In genomic region chr3:148957586-148957985, GRCh38 we compare ENCODE assay signal across 9 cellular contexts. TPM values are rescaled to one million over a fixed set of nuclear protein-coding genes. Genes with fewer than 3 reads are reported as not detected.
DNase-seq lines count a peak whose midpoint lies in the region; ATAC-seq and TF ChIP-seq lines count a peak whose summit lies in the region.
"Had no signal": no experiment of that assay in that cellular context is flagged by ENCODE, and none has a peak within 500 bp of the region (broad histone marks: within the 10 kb centered on the region; RNA-seq: fewer than 3 reads in every experiment).

No MANE protein-coding gene starts in this region.

- no peak overlapping the region for H3K4me3 Mint-ChIP-seq in T-helper 2 cell treated with Interferon-gamma antibody and Interleukin-4, amounts not matched to agents 5 μg/mL and 100 μg/mL, for 36 hours

- peaks cover 29% of the 10 kb centered on the region for H3K27me3 Mint-ChIP-seq in T-helper 2 cell treated with Interferon-gamma antibody and Interleukin-4, amounts not matched to agents 5 μg/mL and 100 μg/mL, for 36 hours (ENCODE audit: low read depth)

- H3K4me1 Mint-ChIP-seq in T-helper 2 cell treated with Interferon-gamma antibody and Interleukin-4, amounts not matched to agents 5 μg/mL and 100 μg/mL, for 36 hours (ENCODE audit: low read depth): peaks cover 11% of the 10 kb centered on the region

- ATAC-seq in HG02884 (IDR thresholded peaks at IDR 0.05; ENCODE audit: unreplicated experiment) (peak; percentile 48), right lobe of liver (peak in 2 of 4 donors; percentile 47 to 58)

- intact Hi-C loops in right lobe of liver (cut with DNase I): no loop called here

- H3K36me3 ChIP-seq in right lobe of liver: no peaks in the 10 kb centered on the region
- H3K36me3 ChIP-seq: neutrophil had no signal

- no peaks in the 10 kb centered on the region for H3K36me3 Mint-ChIP-seq in T-helper 2 cell treated with Interferon-gamma antibody and Interleukin-4, amounts not matched to agents 5 μg/mL and 100 μg/mL, for 36 hours (ENCODE audit: low read depth)

- DNase-seq in NK-92 treated with Interleukin-12 subunit alpha and Interleukin-12 subunit beta, amount 100 ng/mL, for 24 hours (lab: John Stamatoyannopoulos, UW): peak; percentile 25
- DNase-seq in NK-92 (lab: John Stamatoyannopoulos, UW; ENCODE audit: unreplicated experiment): no peak
- DNase-seq in T-helper 2 cell treated with Interferon-gamma antibody and Interleukin-4, amounts not matched to agents 5 μg/mL and 100 μg/mL, for 36 hours (ENCODE audit: low spot score): no peak
- DNase-seq in right lobe of liver: no peak
- no peak for DNase-seq in nucleus accumbens (lab: John Stamatoyannopoulos, UW)
- no peak for DNase-seq in G401 (ENCODE audit: low spot score)
- DNase-seq in central memory CD4-positive, alpha-beta T cell: no peak

- 43% methylated on average over 2 of the region's 2 CpGs for WGBS in right lobe of liver (ENCODE audit: insufficient coverage, low coverage, low lambda C conversion rate, missing lambda C conversion rate)

- TF ChIP-seq POLR2A in right lobe of liver (IDR thresholded peaks at IDR 0.05): no peak

- H3K27ac Mint-ChIP-seq in T-helper 2 cell treated with Interferon-gamma antibody and Interleukin-4, amounts not matched to agents 5 μg/mL and 100 μg/mL, for 36 hours: peak overlapping the region; percentile 45

- peak in 3 of 4 donors; percentile 13 to 29 (median 22) for TF ChIP-seq CTCF in right lobe of liver (IDR thresholded peaks at IDR 0.05)

- no peaks in the 10 kb centered on the region for H3K4me1 ChIP-seq in right lobe of liver

- no peak overlapping the region for H3K27ac ChIP-seq in right lobe of liver
- H3K27ac ChIP-seq: neutrophil had no signal

- in situ Hi-C loops in G401 (cut with HindIII; ENCODE audit: low sequenced_read_pairs): no loop called here

- no peaks in the 10 kb centered on the region for H3K9me3 ChIP-seq in right lobe of liver
- H3K9me3 ChIP-seq: neutrophil had no signal

- no peak overlapping the region for H3K4me3 ChIP-seq in right lobe of liver

- H3K27me3 ChIP-seq in right lobe of liver: no peaks in the 10 kb centered on the region
- H3K27me3 ChIP-seq: neutrophil had no signal

- H3K9me3 Mint-ChIP-seq in T-helper 2 cell treated with Interferon-gamma antibody and Interleukin-4, amounts not matched to agents 5 μg/mL and 100 μg/mL, for 36 hours: no peaks in the 10 kb centered on the region

RNA-seq across cellular contexts. Expression of gene GYG1, which starts 33.8 kb away (rescaled TPM):
- 10 to 100 TPM in 3 of 6 experiments, 1 to 10 TPM in 3; 6.6 to 16.3 (median 10.3) TPM for total RNA-seq in right lobe of liver
- total RNA-seq in G401 (2014; rRNA removed; shearing (Covaris generic)): 120 and 135 TPM in 2 replicates
